In genomic region chr14:28785096-28785952, GRCh38 we compare ENCODE assay signal across 1 cellular context.
TF ChIP-seq lines count a peak whose summit lies in the region.

No MANE protein-coding gene starts in this region.

TF ChIP-seq in GM12878, 131 proteins besides CTCF, POLR2A, EP300 and RAD21 (continued from another document):
- TF ChIP-seq ESRRA (IDR thresholded peaks at IDR 0.05; ENCODE audit: low read length) (no peak), POLR2AphosphoS2 (IDR thresholded peaks at IDR 0.05; ENCODE audit: low read depth, low read length) (no peak), FOS (IDR thresholded peaks at IDR 0.05; ENCODE audit: borderline replicate concordance, extremely low read depth, insufficient read length) (no peak), GABPA (IDR thresholded peaks at IDR 0.05; ENCODE audit: low read depth) (peak; percentile 55; the same call in 1 of the 2 replicates)
